8 cellular contexts compared by ENCODE assay signal in genomic region chr1:109788695-109789521, GRCh38. TPM values are rescaled to one million over a fixed set of nuclear protein-coding genes. Genes with fewer than 3 reads are reported as not detected.
A peak's percentile ranks its signal among the peaks of the same experiment; 100 is the strongest.
DNase-seq lines count a peak whose midpoint lies in the region; ATAC-seq and TF ChIP-seq lines count a peak whose summit lies in the region.

No MANE protein-coding gene starts in this region.

- H2BK15ac ChIP-seq in IMR-90 (ENCODE audit: low read depth, low read length): peak overlapping the region; percentile 53; the same call in 2 of the 3 replicates

- no peak overlapping the region for H2BK5ac ChIP-seq in IMR-90 (ENCODE audit: low read depth, low read length, poor library complexity, severe bottlenecking)

- peak overlapping the region in 1 of 2 experiments; percentile 6; a peak in 1 of 4 replicates for H4K8ac ChIP-seq in IMR-90 (ENCODE audit: low read depth in 2 of 2, low read length in 2 of 2)

- WGBS in IMR-90 (ENCODE audit: extremely low coverage in 2 of 2, insufficient read length in 1 of 2), 2 experiments: 87% methylated on average over 4 of the region's 9 CpGs; no CpG with 5 or more reads in 1 of the 2 experiments

- no peak overlapping the region; the same call in 1 of the 2 replicates for H3K18ac ChIP-seq in IMR-90 (ENCODE audit: low read depth, low read length)

- H4K5ac ChIP-seq in IMR-90 (ENCODE audit: low read depth, low read length): no peak overlapping the region; the same call in 1 of the 2 replicates

- POLR2A ChIA-PET in IMR-90 (lab: Charles Lee; ENCODE audit: unreplicated experiment): no interaction called here

- no peak overlapping the region for H2AFZ ChIP-seq in IMR-90 (replicated peaks; ENCODE audit: low read length, poor library complexity)

- H3K4me3 Mint-ChIP-seq in activated T-helper 1 cell treated with anti-CD3 and anti-CD28 coated beads, Interleukin-12 subunit alpha, Interleukin-12 subunit beta, Interleukin-2, Interleukin-4 antibody, amounts not matched to agents 30 ng/mL and 10 ng/mL and 1 ng/mL, durations not matched to agents 14 hours and 24 hours and 36 hours: no peak overlapping the region

- peak overlapping the region; percentile 49 for H2AK5ac ChIP-seq in IMR-90 (ENCODE audit: low read depth, low read length)

- no peak overlapping the region for H3K23ac ChIP-seq in IMR-90 (ENCODE audit: low read depth, low read length)

- H2BK120ac ChIP-seq in IMR-90 (ENCODE audit: low read depth, low read length): peak overlapping the region; percentile 36

- no peak overlapping the region for H2AK9ac ChIP-seq in IMR-90 (replicated peaks; ENCODE audit: low read depth, low read length, poor library complexity)

- H3K27ac ChIP-seq in IMR-90 (ENCODE audit: insufficient read depth, low read length): no peak overlapping the region
- no peak overlapping the region for H3K27ac ChIP-seq in lower lobe of right lung

- H3K4me1 Mint-ChIP-seq in activated T-helper 1 cell treated with anti-CD3 and anti-CD28 coated beads, Interleukin-12 subunit alpha, Interleukin-12 subunit beta, Interleukin-2, Interleukin-4 antibody, amounts not matched to agents 30 ng/mL and 10 ng/mL and 1 ng/mL, durations not matched to agents 14 hours and 24 hours and 36 hours (ENCODE audit: low read depth): peaks cover 65% of the 10 kb centered on the region

- no TSS peak for BruUV-seq in IMR-90 (replicated peaks; lab: Mats Ljungman, UMichigan)

- no peak overlapping the region for H3K4me3 ChIP-seq in IMR-90 (ENCODE audit: insufficient read depth, low read depth, low read length)
- no peak overlapping the region for H3K4me3 ChIP-seq in lower lobe of right lung

- peak overlapping the region; percentile 77 for H3K27ac Mint-ChIP-seq in activated T-helper 1 cell treated with anti-CD3 and anti-CD28 coated beads, Interleukin-12 subunit alpha, Interleukin-12 subunit beta, Interleukin-2, Interleukin-4 antibody, amounts not matched to agents 30 ng/mL and 10 ng/mL and 1 ng/mL, durations not matched to agents 14 hours and 24 hours and 36 hours

- 0 out of 2 replicates have a peak, but pooled peaks have one; percentile 16 for TF ChIP-seq RAD21 in IMR-90 (IDR thresholded peaks at IDR 0.05; ENCODE audit: low read length)

- in situ Hi-C loops in IMR-90 (cut with MboI; ENCODE audit: low sequenced_read_pairs): loop anchor here (25.0 kb wide), 1 partner anchor 123 kb away; the partner anchor contains the start of gene CSF1

- no peaks in the 10 kb centered on the region for H3K79me1 ChIP-seq in IMR-90 (ENCODE audit: low read depth in 1 of 2, low read length in 2 of 2)

- no peaks in the 10 kb centered on the region for H4K20me1 ChIP-seq in IMR-90 (ENCODE audit: insufficient read depth, low read length)

- peak overlapping the region; percentile 62; the same call in 1 of the 2 replicates for H4K91ac ChIP-seq in IMR-90 (ENCODE audit: insufficient read depth, low read depth, low read length)

- H3K9ac ChIP-seq in IMR-90 (ENCODE audit: low read depth, low read length): no peak overlapping the region

- TF ChIP-seq CTCF in IMR-90 (conservative IDR thresholded peaks at IDR 0.05; ENCODE audit: low read depth, low read length) (peak; percentile 41), lower lobe of right lung (IDR thresholded peaks at IDR 0.05) (peak; percentile 11)

- no peaks in the 10 kb centered on the region for H3K27me3 Mint-ChIP-seq in activated T-helper 1 cell treated with anti-CD3 and anti-CD28 coated beads, Interleukin-12 subunit alpha, Interleukin-12 subunit beta, Interleukin-2, Interleukin-4 antibody, amounts not matched to agents 30 ng/mL and 10 ng/mL and 1 ng/mL, durations not matched to agents 14 hours and 24 hours and 36 hours (ENCODE audit: insufficient read depth)

- peak; percentile 13; the same call in 1 of the 2 replicates for ATAC-seq in IMR-90 (ENCODE audit: low read depth)
- ATAC-seq in lower lobe of right lung: no peak
- ATAC-seq in HG03432 (IDR thresholded peaks at IDR 0.05; ENCODE audit: unreplicated experiment): no peak
- no peak for ATAC-seq in GM19455 (IDR thresholded peaks at IDR 0.05; ENCODE audit: unreplicated experiment)
- no peak for ATAC-seq in GM18873 (IDR thresholded peaks at IDR 0.05; ENCODE audit: low FRiP score, unreplicated experiment)

- H2BK20ac ChIP-seq in IMR-90 (ENCODE audit: low read depth, low read length): peak overlapping the region; percentile 31; the same call in 1 of the 2 replicates

- intact Hi-C loops in IMR-90 (cut with micrococcal nuclease): no loop called here
- intact Hi-C loops in activated T-helper 1 cell treated with anti-CD3 and anti-CD28 coated beads, Interleukin-12 subunit alpha, Interleukin-12 subunit beta, Interleukin-2, Interleukin-4 antibody, amounts not matched to agents 30 ng/mL and 10 ng/mL and 1 ng/mL, durations not matched to agents 14 hours and 24 hours and 36 hours (cut with micrococcal nuclease): no loop called here
- intact Hi-C loops in lower lobe of right lung (cut with DNase I): no loop called here

- CTCF ChIA-PET in IMR-90 (lab: Yijun Ruan, JAX): interaction anchor here (1.8 kb wide), 1 partner anchor 196 kb away, joined by 4 read pairs; the partner anchor contains the start of gene AHCYL1

- DNase-seq in CMK (ENCODE audit: low read depth) (peak; percentile 89), IMR-90 (no peak), lower lobe of right lung (peak; percentile 44), NCI-H1092 treated with DMSO at 0.1 percent for 48 hours (lab: John Stamatoyannopoulos, UW) (no peak)
- no peak for DNase-seq in activated T-helper 1 cell treated with anti-CD3 and anti-CD28 coated beads, Interleukin-12 subunit alpha, Interleukin-12 subunit beta, Interleukin-2, Interleukin-4 antibody, amounts not matched to agents 30 ng/mL and 10 ng/mL and 1 ng/mL, durations not matched to agents 14 hours and 24 hours and 36 hours (ENCODE audit: low spot score)

- no peak overlapping the region for H3K56ac ChIP-seq in IMR-90 (ENCODE audit: extremely low read depth, insufficient read depth, low read length)

- no peaks in the 10 kb centered on the region for H3K9me3 ChIP-seq in IMR-90 (ENCODE audit: control insufficient read depth, insufficient read depth, low read length)
- no peaks in the 10 kb centered on the region for H3K9me3 ChIP-seq in lower lobe of right lung

- no peaks in the 10 kb centered on the region for H3K9me3 Mint-ChIP-seq in activated T-helper 1 cell treated with anti-CD3 and anti-CD28 coated beads, Interleukin-12 subunit alpha, Interleukin-12 subunit beta, Interleukin-2, Interleukin-4 antibody, amounts not matched to agents 30 ng/mL and 10 ng/mL and 1 ng/mL, durations not matched to agents 14 hours and 24 hours and 36 hours

- H3K27me3 ChIP-seq in IMR-90 (ENCODE audit: control insufficient read depth, insufficient read depth, low read length): no peaks in the 10 kb centered on the region
- no peaks in the 10 kb centered on the region for H3K27me3 ChIP-seq in lower lobe of right lung (ENCODE audit: low read depth)

- H3K4ac ChIP-seq in IMR-90 (ENCODE audit: low read depth, low read length): peak overlapping the region; percentile 71; the same call in 1 of the 2 replicates

- H3K4me2 ChIP-seq in IMR-90 (ENCODE audit: low read depth, low read length): no peak overlapping the region

- peaks cover 39% of the 10 kb centered on the region for H3K4me1 ChIP-seq in IMR-90 (ENCODE audit: control insufficient read depth, insufficient read depth, low read length)
- H3K4me1 ChIP-seq in lower lobe of right lung: peaks cover 68% of the 10 kb centered on the region

- no peak for TF ChIP-seq POLR2A in IMR-90 (IDR thresholded peaks at IDR 0.05; ENCODE audit: low read depth, low read length)

- no peak overlapping the region for H3K14ac ChIP-seq in IMR-90 (replicated peaks; ENCODE audit: low read depth, low read length)

- H3K36me3 Mint-ChIP-seq in activated T-helper 1 cell treated with anti-CD3 and anti-CD28 coated beads, Interleukin-12 subunit alpha, Interleukin-12 subunit beta, Interleukin-2, Interleukin-4 antibody, amounts not matched to agents 30 ng/mL and 10 ng/mL and 1 ng/mL, durations not matched to agents 14 hours and 24 hours and 36 hours (ENCODE audit: low read depth): peaks cover 1% of the 10 kb centered on the region

- dilution Hi-C loops in IMR-90 (cut with HindIII; ENCODE audit: low sequenced_read_pairs, unreplicated experiment): no loop called here

- H3K36me3 ChIP-seq in IMR-90 (ENCODE audit: control insufficient read depth, insufficient read depth, low read length) (no peaks in the 10 kb centered on the region), lower lobe of right lung (no peaks in the 10 kb centered on the region)

- peaks cover 27% of the 10 kb centered on the region for H3K9me1 ChIP-seq in IMR-90 (ENCODE audit: insufficient read depth, low read length)

TF ChIP-seq in IMR-90, 13 proteins besides CTCF, POLR2A, EP300 and RAD21 (continues in another document):
- TF ChIP-seq USF2 (IDR thresholded peaks at IDR 0.05; ENCODE audit: low read depth, low read length): no peak

RNA-seq across cellular contexts. Expression of gene EPS8L3, which starts 25.2 kb away (rescaled TPM):
- total RNA-seq in IMR-90 (2012; rRNA removed) (not detected in 2 replicates), lower lobe of right lung (not detected)
- polyA plus RNA-seq in IMR-90 (2012; rRNA removed): not detected in 2 replicates
- polyA plus RNA-seq in IMR-90 (2012; cell fraction: cytosol; rRNA removed): 0.11 TPM in 1 of 2 replicates, not detected in the other
- polyA plus RNA-seq in IMR-90 (2012; cell fraction: nucleus; rRNA removed; ENCODE audit: low replicate concordance): not detected in 2 replicates
- total RNA-seq in activated T-helper 1 cell treated with anti-CD3 and anti-CD28 coated beads, Interleukin-12 subunit alpha, Interleukin-12 subunit beta, Interleukin-2, Interleukin-4 antibody, amounts not matched to agents 30 ng/mL and 10 ng/mL and 1 ng/mL, durations not matched to agents 14 hours and 24 hours and 36 hours: not detected in 2 replicates

RNA-seq across cellular contexts. Expression of gene GSTM3, which starts 48.1 kb away (rescaled TPM):
- total RNA-seq in IMR-90 (2012; rRNA removed) (101 and 131 TPM in 2 replicates), lower lobe of right lung (18.5 TPM)
- polyA plus RNA-seq in IMR-90 (2012; rRNA removed): 97.4 and 102 TPM in 2 replicates
- polyA plus RNA-seq in IMR-90 (2012; cell fraction: cytosol; rRNA removed): 69.1 and 108 TPM in 2 replicates
- polyA plus RNA-seq in IMR-90 (2012; cell fraction: nucleus; rRNA removed; ENCODE audit: low replicate concordance): 19.5 and 60.7 TPM in 2 replicates
- 10.1 and 11.0 TPM in 2 replicates for total RNA-seq in activated T-helper 1 cell treated with anti-CD3 and anti-CD28 coated beads, Interleukin-12 subunit alpha, Interleukin-12 subunit beta, Interleukin-2, Interleukin-4 antibody, amounts not matched to agents 30 ng/mL and 10 ng/mL and 1 ng/mL, durations not matched to agents 14 hours and 24 hours and 36 hours

Comparison
In these comparisons a context has a peak if more than half of its experiments do, and no peak if none do; other contexts are left out.
1. DNase-seq: peak in CMK (single experiment) and lower lobe of right lung (single experiment); none in IMR-90 (single experiment), activated T-helper 1 cell treated with anti-CD3 and anti-CD28 coated beads, Interleukin-12 subunit alpha, Interleukin-12 subunit beta, Interleukin-2, Interleukin-4 antibody, amounts not matched to agents 30 ng/mL and 10 ng/mL and 1 ng/mL, durations not matched to agents 14 hours and 24 hours and 36 hours (single experiment) and NCI-H1092 treated with DMSO at 0.1 percent for 48 hours (single experiment).